ENCODE assay signal across 8 cellular contexts in genomic region chr18:48675330-48675761, GRCh38.
A peak's percentile ranks its signal among the peaks of the same experiment; 100 is the strongest.
DNase-seq lines count a peak whose midpoint lies in the region; ATAC-seq and TF ChIP-seq lines count a peak whose summit lies in the region.

No MANE protein-coding gene starts in this region.

- H2AK5ac ChIP-seq in IMR-90 (ENCODE audit: low read depth, low read length): peak overlapping the region; percentile 46

- peak overlapping the region in 1 of 2 experiments; percentile 59; a peak in 1 of 4 replicates for H4K8ac ChIP-seq in IMR-90 (ENCODE audit: low read depth in 2 of 2, low read length in 2 of 2)

- peak overlapping the region; percentile 27; the same call in 1 of the 2 replicates for H4K91ac ChIP-seq in IMR-90 (ENCODE audit: insufficient read depth, low read depth, low read length)

- TF ChIP-seq CTCF in IMR-90 (conservative IDR thresholded peaks at IDR 0.05; ENCODE audit: low read depth, low read length) (peak; percentile 97), foreskin fibroblast (IDR thresholded peaks at IDR 0.05; ENCODE audit: low read depth, low read length) (peak; percentile 89)

- H3K36me3 Mint-ChIP-seq in activated T-helper 17 cell treated with anti-CD3 and anti-CD28 coated beads, Interleukin-2, amount 50 U/mL, for 72 hours (ENCODE audit: low read depth): peaks cover 8% of the 10 kb centered on the region

- H2BK20ac ChIP-seq in IMR-90 (ENCODE audit: low read depth, low read length): peak overlapping the region; percentile 69; the same call in 1 of the 2 replicates

- H3K4me1 Mint-ChIP-seq in activated T-helper 17 cell treated with anti-CD3 and anti-CD28 coated beads, Interleukin-2, amount 50 U/mL, for 72 hours: no peaks in the 10 kb centered on the region

- dilution Hi-C loops in IMR-90 (cut with HindIII; ENCODE audit: low sequenced_read_pairs, unreplicated experiment): no loop called here

- H3K4me1 ChIP-seq in IMR-90 (ENCODE audit: control insufficient read depth, insufficient read depth, low read length): peaks cover 23% of the 10 kb centered on the region

- peaks cover 33 to 92% of the 10 kb centered on the region in 2 experiments for H3K79me1 ChIP-seq in IMR-90 (ENCODE audit: low read depth in 1 of 2, low read length in 2 of 2)

- H3K18ac ChIP-seq in IMR-90 (ENCODE audit: low read depth, low read length): no peak overlapping the region

- no peak overlapping the region for H3K4me3 ChIP-seq in IMR-90 (ENCODE audit: insufficient read depth, low read depth, low read length)
- H3K4me3 ChIP-seq in foreskin fibroblast (ENCODE audit: low read depth in 1 of 2, low read length in 2 of 2): no peak overlapping the region

- no peak overlapping the region for H3K27ac ChIP-seq in IMR-90 (ENCODE audit: insufficient read depth, low read length)

- H2BK120ac ChIP-seq in IMR-90 (ENCODE audit: low read depth, low read length): no peak overlapping the region

- H2AFZ ChIP-seq in IMR-90 (replicated peaks; ENCODE audit: low read length, poor library complexity): peak overlapping the region; percentile 77

- no peak overlapping the region for H3K14ac ChIP-seq in IMR-90 (replicated peaks; ENCODE audit: low read depth, low read length)

- DNase-seq in DMS153 treated with DMSO at 0.1 percent for 48 hours (lab: John Stamatoyannopoulos, UW; ENCODE audit: unreplicated experiment): peak; percentile 36
- peak; percentile 89 for DNase-seq in IMR-90
- peak; percentile 83 for DNase-seq in RPMI8226
- peak; percentile 72 to 92 for DNase-seq in foreskin fibroblast
- DNase-seq in occipital lobe (lab: John Stamatoyannopoulos, UW): peak; percentile 77
- peak; percentile 91 for DNase-seq in superior temporal gyrus (ENCODE audit: extremely low spot score)

- H2AK9ac ChIP-seq in IMR-90 (replicated peaks; ENCODE audit: low read depth, low read length, poor library complexity): peak overlapping the region; percentile 83

- H3K36me3 ChIP-seq in IMR-90 (ENCODE audit: control insufficient read depth, insufficient read depth, low read length): peaks cover 22% of the 10 kb centered on the region

- peaks cover 2% of the 10 kb centered on the region; the same call in 1 of the 2 replicates for H3K9me3 ChIP-seq in IMR-90 (ENCODE audit: control insufficient read depth, insufficient read depth, low read length)

- CTCF ChIA-PET in IMR-90 (lab: Yijun Ruan, JAX): no interaction called here

- no peak overlapping the region for H3K4me3 Mint-ChIP-seq in activated T-helper 17 cell treated with anti-CD3 and anti-CD28 coated beads, Interleukin-2, amount 50 U/mL, for 72 hours

- H3K27me3 ChIP-seq in IMR-90 (ENCODE audit: control insufficient read depth, insufficient read depth, low read length): no peaks in the 10 kb centered on the region

- peaks cover 50% of the 10 kb centered on the region for H4K20me1 ChIP-seq in IMR-90 (ENCODE audit: insufficient read depth, low read length)

- H3K4me2 ChIP-seq in IMR-90 (ENCODE audit: low read depth, low read length): no peak overlapping the region

- H2BK15ac ChIP-seq in IMR-90 (ENCODE audit: low read depth, low read length): no peak overlapping the region

- no peak overlapping the region for H3K9ac ChIP-seq in IMR-90 (ENCODE audit: low read depth, low read length)

- intact Hi-C loops in IMR-90 (cut with micrococcal nuclease): loop anchor here (1.0 to 5.0 kb wide), 8 partner anchors 107 to 739 kb away; no protein-coding TSS in a partner anchor

- peak; percentile 79 for ATAC-seq in GM21515 (IDR thresholded peaks at IDR 0.05; ENCODE audit: unreplicated experiment)
- ATAC-seq in IMR-90 (ENCODE audit: low read depth): peak; percentile 96
- peak; percentile 95 for ATAC-seq in activated T-helper 17 cell treated with anti-CD3 and anti-CD28 coated beads, Interleukin-2, amount 50 U/mL, for 72 hours (replicated peaks)

- H3K27ac Mint-ChIP-seq in activated T-helper 17 cell treated with anti-CD3 and anti-CD28 coated beads, Interleukin-2, amount 50 U/mL, for 72 hours: no peak overlapping the region

- in situ Hi-C loops in IMR-90 (cut with MboI; ENCODE audit: low sequenced_read_pairs): loop anchor here (5.0 to 10.0 kb wide), 4 partner anchors 267 to 739 kb away; no protein-coding TSS in a partner anchor

- no peaks in the 10 kb centered on the region for H3K27me3 Mint-ChIP-seq in activated T-helper 17 cell treated with anti-CD3 and anti-CD28 coated beads, Interleukin-2, amount 50 U/mL, for 72 hours

- no peak overlapping the region for H4K5ac ChIP-seq in IMR-90 (ENCODE audit: low read depth, low read length)

- POLR2A ChIA-PET in IMR-90 (lab: Charles Lee; ENCODE audit: unreplicated experiment): no interaction called here

- H2BK5ac ChIP-seq in IMR-90 (ENCODE audit: low read depth, low read length, poor library complexity, severe bottlenecking): peak overlapping the region; percentile 32

- 5% methylated on average over 4 of the region's 10 CpGs; no CpG with 5 or more reads in 1 of the 2 experiments for WGBS in IMR-90 (ENCODE audit: extremely low coverage in 2 of 2, insufficient read length in 1 of 2), 2 experiments

- no peak for TF ChIP-seq POLR2A in IMR-90 (IDR thresholded peaks at IDR 0.05; ENCODE audit: low read depth, low read length)

- H3K9me1 ChIP-seq in IMR-90 (ENCODE audit: insufficient read depth, low read length): peaks cover 7% of the 10 kb centered on the region; the same call in 1 of the 2 replicates

- BruUV-seq in IMR-90 (replicated peaks; lab: Mats Ljungman, UMichigan): no TSS peak

- peak overlapping the region; percentile 52; the same call in 1 of the 2 replicates for H3K4ac ChIP-seq in IMR-90 (ENCODE audit: low read depth, low read length)

- H3K9me3 Mint-ChIP-seq in activated T-helper 17 cell treated with anti-CD3 and anti-CD28 coated beads, Interleukin-2, amount 50 U/mL, for 72 hours: peaks cover 5% of the 10 kb centered on the region

- H3K23ac ChIP-seq in IMR-90 (ENCODE audit: low read depth, low read length): no peak overlapping the region

- H3K56ac ChIP-seq in IMR-90 (ENCODE audit: extremely low read depth, insufficient read depth, low read length): no peak overlapping the region

- TF ChIP-seq RAD21 in IMR-90 (IDR thresholded peaks at IDR 0.05; ENCODE audit: low read length): peak; percentile 95

TF ChIP-seq in IMR-90, 13 proteins besides CTCF, POLR2A, EP300 and RAD21:
- TF ChIP-seq CHD1 (IDR thresholded peaks at IDR 0.05; ENCODE audit: low read depth, low read length): no peak
- TF ChIP-seq MXI1 (IDR thresholded peaks at IDR 0.05; ENCODE audit: borderline replicate concordance, low read depth, low read length): peak; percentile 82; the same call in 1 of the 2 replicates
- peak; percentile 82 for TF ChIP-seq SMC3 (IDR thresholded peaks at IDR 0.05; ENCODE audit: low read depth, low read length)
- no peak for TF ChIP-seq RCOR1 (IDR thresholded peaks at IDR 0.05; ENCODE audit: insufficient replicate concordance, low read length)
- peak; percentile 33; the same call in 1 of the 2 replicates for TF ChIP-seq BHLHE40 (IDR thresholded peaks at IDR 0.05; ENCODE audit: low read depth, low read length)
- 0 out of 2 replicates have a peak, but pooled peaks have one; percentile 7 for TF ChIP-seq USF2 (IDR thresholded peaks at IDR 0.05; ENCODE audit: low read depth, low read length)
TF ChIP-seq in IMR-90: peak in this region for 4.

Comparison
In these comparisons a context has a peak if more than half of its experiments do, and no peak if none do; other contexts are left out.
1. DNase-seq: peak in every context shown above with its lines; median percentile 91 in superior temporal gyrus; 89 in IMR-90; 83 in RPMI8226; 82 in foreskin fibroblast; 77 in occipital lobe; 36 in DMS153 treated with DMSO at 0.1 percent for 48 hours.